ENCODE assay signal across 21 cellular contexts in genomic region chr2:183000846-183001245, GRCh38. TPM values are rescaled to one million over a fixed set of nuclear protein-coding genes. Genes with fewer than 3 reads are reported as not detected.
DNase-seq lines count a peak whose midpoint lies in the region; ATAC-seq, FAIRE-seq and TF ChIP-seq lines count a peak whose summit lies in the region.
"Had no signal": no experiment of that assay in that cellular context is flagged by ENCODE, and none has a peak within 500 bp of the region (broad histone marks: within the 10 kb centered on the region; RNA-seq: fewer than 3 reads in every experiment).

No MANE protein-coding gene starts in this region.

- H3K4me3 ChIP-seq in kidney (ENCODE audit: low read length in 2 of 2): no peak overlapping the region
- no peak overlapping the region for H3K4me3 ChIP-seq in psoas muscle
- H3K4me3 ChIP-seq in left ventricle myocardium inferior: no peak overlapping the region
- no peak overlapping the region for H3K4me3 ChIP-seq in MM.1S (ENCODE audit: low read length)
- H3K4me3 ChIP-seq: A549; BLaER1 treated with 17β-estradiol and CSF1 and Interleukin-3, amounts not matched to agents 10 nM and 100 nM; MG63; SJCRH30 had no signal

- ATAC-seq in psoas muscle (peak in 3 of 4 donors; percentile 47 to 62 (median 53)), HG03460 (IDR thresholded peaks at IDR 0.05; ENCODE audit: unreplicated experiment) (no peak)
- ATAC-seq: A549; CD8-positive, alpha-beta T cell had no signal

- H3K9me3 ChIP-seq in kidney (ENCODE audit: control insufficient read depth in 1 of 2, low read length in 2 of 2) (no peaks in the 10 kb centered on the region), psoas muscle (no peaks in the 10 kb centered on the region), left ventricle myocardium inferior (replicated peaks) (no peaks in the 10 kb centered on the region), MM.1S (replicated peaks; ENCODE audit: insufficient read depth, low read length) (no peaks in the 10 kb centered on the region)
- H3K9me3 ChIP-seq: A549; BLaER1 treated with 17β-estradiol and CSF1 and Interleukin-3, amounts not matched to agents 10 nM and 100 nM; MG63; SJCRH30 had no signal

- no peaks in the 10 kb centered on the region for H3K9me2 ChIP-seq in MM.1S (replicated peaks; ENCODE audit: insufficient read depth, low read length)

- no peaks in the 10 kb centered on the region for H3F3A ChIP-seq in MM.1S (ENCODE audit: insufficient read depth, low read length)

- TF ChIP-seq CTCF in Calu3 (IDR thresholded peaks at IDR 0.05; ENCODE audit: unreplicated experiment) (no peak), kidney (IDR thresholded peaks at IDR 0.05; ENCODE audit: borderline replicate concordance, extremely low read depth, insufficient read depth) (no peak), psoas muscle (IDR thresholded peaks at IDR 0.05) (no peak), left ventricle myocardium inferior (IDR thresholded peaks at IDR 0.05; ENCODE audit: borderline replicate concordance) (no peak), MM.1S (IDR thresholded peaks at IDR 0.05; ENCODE audit: low read length) (no peak)

- no peak for FAIRE-seq in kidney (lab: Jason Lieb, UNC)
- FAIRE-seq: A549, H1 had no signal

- peaks cover 42% of the 10 kb centered on the region for H3K36me3 Mint-ChIP-seq in Calu3 (ENCODE audit: insufficient read depth, unreplicated experiment)
- H3K36me3 Mint-ChIP-seq in activated CD4-positive, alpha-beta T cell treated with anti-CD3 and anti-CD28 coated beads, Interleukin-2, amount 10 ng/mL, durations not matched to agents 24 days and 14 days (ENCODE audit: low read depth): no peaks in the 10 kb centered on the region
- H3K36me3 Mint-ChIP-seq: CD8-positive, alpha-beta T cell had no signal

- H4K20me1 ChIP-seq in MM.1S (ENCODE audit: insufficient read depth, low read length): no peaks in the 10 kb centered on the region
- H4K20me1 ChIP-seq: BLaER1 treated with 17β-estradiol and CSF1 and Interleukin-3, amounts not matched to agents 10 nM and 100 nM had no signal

- no peak overlapping the region for H3K4me3 Mint-ChIP-seq in Calu3 (ENCODE audit: low read depth, unreplicated experiment)
- no peak overlapping the region for H3K4me3 Mint-ChIP-seq in activated CD4-positive, alpha-beta T cell treated with anti-CD3 and anti-CD28 coated beads, Interleukin-2, amount 10 ng/mL, durations not matched to agents 24 days and 14 days
- H3K4me3 Mint-ChIP-seq: CD8-positive, alpha-beta T cell had no signal

- H2AFZ ChIP-seq in MM.1S (ENCODE audit: low read length): no peak overlapping the region

- no peak overlapping the region for H3K27ac Mint-ChIP-seq in Calu3 (ENCODE audit: unreplicated experiment)
- H3K27ac Mint-ChIP-seq in activated CD4-positive, alpha-beta T cell treated with anti-CD3 and anti-CD28 coated beads, Interleukin-2, amount 10 ng/mL, durations not matched to agents 24 days and 14 days: no peak overlapping the region
- H3K27ac Mint-ChIP-seq: CD8-positive, alpha-beta T cell had no signal

- no peaks in the 10 kb centered on the region for H3K27me3 Mint-ChIP-seq in Calu3 (ENCODE audit: unreplicated experiment)
- no peaks in the 10 kb centered on the region for H3K27me3 Mint-ChIP-seq in activated CD4-positive, alpha-beta T cell treated with anti-CD3 and anti-CD28 coated beads, Interleukin-2, amount 10 ng/mL, durations not matched to agents 24 days and 14 days

- H3K9ac ChIP-seq in kidney (ENCODE audit: low read length in 2 of 2) (no peak overlapping the region), MM.1S (ENCODE audit: low read length) (no peak overlapping the region)
- H3K9ac ChIP-seq: BLaER1 treated with 17β-estradiol and CSF1 and Interleukin-3, amounts not matched to agents 10 nM and 100 nM had no signal

- no peaks in the 10 kb centered on the region for H3K79me2 ChIP-seq in MM.1S (ENCODE audit: low read length)

- no peaks in the 10 kb centered on the region for H3K9me3 Mint-ChIP-seq in Calu3 (ENCODE audit: low read depth, unreplicated experiment)
- H3K9me3 Mint-ChIP-seq in activated CD4-positive, alpha-beta T cell treated with anti-CD3 and anti-CD28 coated beads, Interleukin-2, amount 10 ng/mL, durations not matched to agents 24 days and 14 days: no peaks in the 10 kb centered on the region
- H3K9me3 Mint-ChIP-seq: CD8-positive, alpha-beta T cell had no signal

- BruUV-seq in Calu3 (replicated peaks; lab: Mats Ljungman, UMichigan): TSS peak; percentile 2

- intact Hi-C loops in Calu3 (cut with micrococcal nuclease; ENCODE audit: unreplicated experiment) (no loop called here), kidney (cut with DNase I) (no loop called here), psoas muscle (cut with DNase I) (no loop called here), left ventricle myocardium inferior (cut with micrococcal nuclease) (no loop called here)
- intact Hi-C loops in activated CD4-positive, alpha-beta T cell treated with anti-CD3 and anti-CD28 coated beads, Interleukin-2, amount 10 ng/mL, durations not matched to agents 24 days and 14 days (cut with micrococcal nuclease): no loop called here

- no peak overlapping the region for H3K4me2 ChIP-seq in MM.1S (ENCODE audit: low read depth, low read length)
- H3K4me2 ChIP-seq: A549; BLaER1 treated with 17β-estradiol and CSF1 and Interleukin-3, amounts not matched to agents 10 nM and 100 nM had no signal

- H3K27me3 ChIP-seq in psoas muscle (ENCODE audit: insufficient read depth in 3 of 3, low read length in 2 of 3): no peaks in the 10 kb centered on the region
- no peaks in the 10 kb centered on the region for H3K27me3 ChIP-seq in left ventricle myocardium inferior (ENCODE audit: low read depth)
- H3K27me3 ChIP-seq in MM.1S (replicated peaks; ENCODE audit: insufficient read depth, low read length): no peaks in the 10 kb centered on the region
- H3K27me3 ChIP-seq: BLaER1 treated with 17β-estradiol and CSF1 and Interleukin-3, amounts not matched to agents 10 nM and 100 nM; MG63; SJCRH30 had no signal

- peaks cover 0 to 3% of the 10 kb centered on the region in 2 donors for H3K4me1 ChIP-seq in kidney (ENCODE audit: control insufficient read depth in 1 of 2, insufficient read depth in 1 of 2, low read depth in 1 of 2, low read length in 2 of 2)
- H3K4me1 ChIP-seq in psoas muscle: peaks cover 13% of the 10 kb centered on the region
- peaks cover 36% of the 10 kb centered on the region for H3K4me1 ChIP-seq in left ventricle myocardium inferior
- H3K4me1 ChIP-seq in MM.1S (ENCODE audit: low read length): no peaks in the 10 kb centered on the region
- H3K4me1 ChIP-seq: A549; BLaER1 treated with 17β-estradiol and CSF1 and Interleukin-3, amounts not matched to agents 10 nM and 100 nM; SJCRH30 had no signal

- 95 to 96% (median 95%) methylated on average over 10 of the region's 10 CpGs for WGBS in psoas muscle, 3 donors

- CTCF ChIA-PET in Calu3 (lab: Charles Lee): no interaction called here

- H3K4me1 Mint-ChIP-seq in Calu3 (ENCODE audit: low read depth, unreplicated experiment): peaks cover 9% of the 10 kb centered on the region
- H3K4me1 Mint-ChIP-seq in activated CD4-positive, alpha-beta T cell treated with anti-CD3 and anti-CD28 coated beads, Interleukin-2, amount 10 ng/mL, durations not matched to agents 24 days and 14 days: no peaks in the 10 kb centered on the region

- H3K36me3 ChIP-seq in kidney (ENCODE audit: control insufficient read depth in 1 of 2, insufficient read depth in 2 of 2, low read length in 2 of 2) (peaks cover 6 to 17% of the 10 kb centered on the region in 2 donors), psoas muscle (ENCODE audit: insufficient read depth in 1 of 2, low read depth in 1 of 2) (peaks cover 0 to 52% of the 10 kb centered on the region in 2 donors), left ventricle myocardium inferior (peaks cover 34% of the 10 kb centered on the region), MM.1S (replicated peaks; ENCODE audit: insufficient read depth, low read length) (no peaks in the 10 kb centered on the region)
- H3K36me3 ChIP-seq: BLaER1 treated with 17β-estradiol and CSF1 and Interleukin-3, amounts not matched to agents 10 nM and 100 nM had no signal

- DNase-seq in Calu3 (no peak), amniotic epithelial cell (ENCODE audit: low read depth) (peak; percentile 78), kidney (peak; percentile 87), psoas muscle (no peak), left ventricle myocardium inferior (no peak), MM.1S (no peak)
- DNase-seq in activated CD4-positive, alpha-beta T cell treated with anti-CD3 and anti-CD28 coated beads, Interleukin-2, amount 10 ng/mL, durations not matched to agents 24 days and 14 days: no peak
- DNase-seq: CD8-positive, alpha-beta T cell; DMS79; IMR-90; Karpas-422; MG63; NCI-H1105 treated with DMSO at 0.1 percent for 48 hours; NCI-H1930; NCI-H226; NCI-H524; SJCRH30 had no signal

- no peak overlapping the region for H3K27ac ChIP-seq in kidney (ENCODE audit: low read depth in 2 of 2, low read length in 2 of 2)
- H3K27ac ChIP-seq in psoas muscle: no peak overlapping the region
- no peak overlapping the region for H3K27ac ChIP-seq in left ventricle myocardium inferior (replicated peaks)
- no peak overlapping the region for H3K27ac ChIP-seq in MM.1S (ENCODE audit: low read length)
- H3K27ac ChIP-seq: A549; BLaER1 treated with 17β-estradiol and CSF1 and Interleukin-3, amounts not matched to agents 10 nM and 100 nM; SJCRH30 had no signal

RNA-seq across cellular contexts. Expression of gene NCKAP1, which starts 37.4 kb away (rescaled TPM):
- total RNA-seq in Calu3 (2022) (143 and 157 TPM in 2 replicates), kidney (140 TPM), psoas muscle (100 to 1,000 TPM in 3 of 4 donors, 10 to 100 TPM in 1; 94.1 to 196 (median 133) TPM), left ventricle myocardium inferior (142 TPM)
- polyA plus RNA-seq in kidney (ENCODE audit: insufficient read depth, low read depth, low replicate concordance) (45.4 TPM), psoas muscle (100 to 1,000 TPM in 2 of 3 donors, 10 to 100 TPM in 1; 95.3 to 262 (median 120) TPM)
- total RNA-seq in activated CD4-positive, alpha-beta T cell treated with anti-CD3 and anti-CD28 coated beads, Interleukin-2, amount 10 ng/mL, durations not matched to agents 24 days and 14 days: 14.5 TPM in 2 replicates

Comparison
In these comparisons a context has a peak if more than half of its experiments do, and no peak if none do; other contexts are left out.
1. DNase-seq: peak in amniotic epithelial cell (single experiment) and kidney (single experiment); none in Calu3 (single experiment), psoas muscle (0 of 2), activated CD4-positive, alpha-beta T cell treated with anti-CD3 and anti-CD28 coated beads, Interleukin-2, amount 10 ng/mL, durations not matched to agents 24 days and 14 days (single experiment), left ventricle myocardium inferior (single experiment) and MM.1S (single experiment).